Comparison of ENCODE assay signal across 21 cellular contexts in genomic region chr12:124157416-124157815, GRCh38.
"Had no signal": no experiment of that assay in that cellular context is flagged by ENCODE, and none has a peak within 500 bp of the region (broad histone marks: within the 10 kb centered on the region; RNA-seq: fewer than 3 reads in every experiment).

No MANE protein-coding gene starts in this region.

- H3K27me3 ChIP-seq: dorsolateral prefrontal cortex, left lung, neural progenitor cell, sigmoid colon, tibial nerve, upper lobe of left lung had no signal

- H3K9me3 ChIP-seq: left lung, prostate gland, sigmoid colon, thoracic aorta, tibial nerve, upper lobe of left lung had no signal

- H3K4me2 ChIP-seq: neural progenitor cell had no signal

- H3K4me1 ChIP-seq: left lung, prostate gland, sigmoid colon, upper lobe of left lung had no signal

- DNase-seq: dorsolateral prefrontal cortex; effector CD4-positive, alpha-beta T cell; head of caudate nucleus; kidney; left lung; mesenchymal stem cell; midbrain; natural killer cell; nucleus accumbens; right cardiac atrium; sigmoid colon; small intestine; stimulated activated CD4-positive, alpha-beta T cell treated with anti-CD3 and anti-CD28 coated beads, Interleukin-15, amount 100 ng/mL, for 24 hours; stimulated activated CD4-positive, alpha-beta T cell treated with anti-CD3 and anti-CD28 coated beads, Interleukin-2, amount 100 ng/mL, for 48 hours; stimulated activated naive B cell treated with anti-CD40 and anti-IgM and Interleukin-4, amounts not matched to agents 10 μg/mL and 1 μg/mL and 100 μg/mL, for 72 hours; upper lobe of left lung had no signal

- H3K9me3 Mint-ChIP-seq: natural killer cell; stimulated activated naive CD8-positive, alpha-beta T cell treated with anti-CD3 and anti-CD28 coated beads, Interleukin-15, Interleukin-2, amounts not matched to agents 100 ng/mL and 50 ng/mL, for 24 hours had no signal

- H3K4me3 Mint-ChIP-seq: natural killer cell; neural progenitor cell; stimulated activated naive B cell treated with anti-CD40 and anti-IgM and Interleukin-4, amounts not matched to agents 10 μg/mL and 1 μg/mL and 100 μg/mL, for 72 hours; stimulated activated naive CD8-positive, alpha-beta T cell treated with anti-CD3 and anti-CD28 coated beads, Interleukin-15, Interleukin-2, amounts not matched to agents 100 ng/mL and 50 ng/mL, for 24 hours had no signal

- H3K27ac Mint-ChIP-seq: natural killer cell; stimulated activated naive B cell treated with anti-CD40 and anti-IgM and Interleukin-4, amounts not matched to agents 10 μg/mL and 1 μg/mL and 100 μg/mL, for 72 hours; stimulated activated naive CD8-positive, alpha-beta T cell treated with anti-CD3 and anti-CD28 coated beads, Interleukin-15, Interleukin-2, amounts not matched to agents 100 ng/mL and 50 ng/mL, for 24 hours had no signal

- H3K27me3 Mint-ChIP-seq: stimulated activated naive CD8-positive, alpha-beta T cell treated with anti-CD3 and anti-CD28 coated beads, Interleukin-15, Interleukin-2, amounts not matched to agents 100 ng/mL and 50 ng/mL, for 24 hours had no signal

- H3K36me3 ChIP-seq: left lung, neural progenitor cell, prostate gland, sigmoid colon, thoracic aorta, tibial nerve, upper lobe of left lung had no signal

- H3K9ac ChIP-seq: neural progenitor cell had no signal

- H3K27ac ChIP-seq: dorsolateral prefrontal cortex, left lung, neural progenitor cell, prostate gland, sigmoid colon, thoracic aorta, tibial nerve, upper lobe of left lung had no signal

- H3K36me3 Mint-ChIP-seq: natural killer cell; stimulated activated naive B cell treated with anti-CD40 and anti-IgM and Interleukin-4, amounts not matched to agents 10 μg/mL and 1 μg/mL and 100 μg/mL, for 72 hours had no signal

- H3K4me3 ChIP-seq: dorsolateral prefrontal cortex, left lung, neural progenitor cell, prostate gland, sigmoid colon, thoracic aorta, tibial nerve, upper lobe of left lung had no signal

- H2AFZ ChIP-seq: neural progenitor cell had no signal

- H3K4me1 Mint-ChIP-seq: natural killer cell had no signal
